In genomic region chr12:124641591-124641990, GRCh38 we compare ENCODE assay signal across 33 cellular contexts.
"Had no signal": no experiment of that assay in that cellular context is flagged by ENCODE, and none has a peak within 500 bp of the region (broad histone marks: within the 10 kb centered on the region; RNA-seq: fewer than 3 reads in every experiment).

No MANE protein-coding gene starts in this region.

- H3K4me1 ChIP-seq: breast epithelium had no signal

- ATAC-seq: activated CD4-positive, CD25-positive, alpha-beta regulatory T cell treated with anti-CD3 and anti-CD28 coated beads, Interleukin-2, amount 50 U/mL, for 24 hours; activated CD8-positive, alpha-beta memory T cell treated with anti-CD3 and anti-CD28 coated beads, Interleukin-2, amount 10 ng/mL, durations not matched to agents 7 days and 5 days; activated CD8-positive, alpha-beta T cell treated with anti-CD3 and anti-CD28 coated beads, Interleukin-2, amount 10 ng/mL, durations not matched to agents 7 days and 5 days; activated naive CD4-positive, alpha-beta T cell treated with anti-CD3 and anti-CD28 coated beads, Interleukin-2, amount 50 U/mL, for 72 hours; gastroesophageal sphincter; T-helper 17 cell had no signal

- H3K4me3 ChIP-seq: ascending aorta, breast epithelium, cardiac muscle cell, colonic mucosa, esophagus squamous epithelium, gastroesophageal sphincter had no signal

- H3K4me3 Mint-ChIP-seq: activated B cell treated with CpG ODN at 0.5 μM for 24 hours; activated CD4-positive, alpha-beta memory T cell treated with anti-CD3 and anti-CD28 coated beads for 36 hours; activated CD8-positive, alpha-beta memory T cell treated with anti-CD3 and anti-CD28 coated beads, Interleukin-2, amount 10 ng/mL, durations not matched to agents 7 days and 5 days; activated CD8-positive, alpha-beta T cell treated with anti-CD3 and anti-CD28 coated beads, Interleukin-2, amount 10 ng/mL, durations not matched to agents 7 days and 5 days; activated naive CD4-positive, alpha-beta T cell treated with anti-CD3 and anti-CD28 coated beads for 36 hours; activated naive CD8-positive, alpha-beta T cell treated with anti-CD3 and anti-CD28 coated beads, Interleukin-2, amount 10 ng/mL, durations not matched to agents 7 days and 5 days; activated T-helper 1 cell treated with anti-CD3 and anti-CD28 coated beads, Interleukin-12 subunit alpha, Interleukin-12 subunit beta, Interleukin-2, Interleukin-4 antibody, amounts not matched to agents 30 ng/mL and 10 ng/mL and 1 ng/mL, durations not matched to agents 14 hours and 24 hours and 36 hours; brain; T-helper 17 cell; T-helper 2 cell treated with Interferon-gamma antibody and Interleukin-4, amounts not matched to agents 5 μg/mL and 100 μg/mL, for 36 hours had no signal

- FAIRE-seq: endometrium, endothelial cell of umbilical vein had no signal

- H3K36me3 ChIP-seq: ascending aorta, breast epithelium, cardiac muscle cell, colonic mucosa, esophagus squamous epithelium, gastroesophageal sphincter, WERI-Rb-1 had no signal

- DNase-seq: activated B cell treated with CpG ODN at 0.5 μM for 24 hours; activated CD4-positive, alpha-beta memory T cell treated with anti-CD3 and anti-CD28 coated beads for 36 hours; activated CD4-positive, alpha-beta T cell treated with anti-CD3 and anti-CD28 coated beads for 48 hours; activated CD8-positive, alpha-beta memory T cell treated with anti-CD3 and anti-CD28 coated beads, Interleukin-2, amount 10 ng/mL, durations not matched to agents 7 days and 5 days; activated CD8-positive, alpha-beta memory T cell treated with anti-CD3 and anti-CD28 coated beads, Interleukin-2, amount 50 U/mL, for 4 hours; activated CD8-positive, alpha-beta T cell treated with anti-CD3 and anti-CD28 coated beads, Interleukin-2, amount 10 ng/mL, durations not matched to agents 7 days and 5 days; activated effector memory CD4-positive, alpha-beta T cell treated with anti-CD3 and anti-CD28 coated beads, Interleukin-2, amount 50 U/mL, for 16 hours; activated naive CD4-positive, alpha-beta T cell treated with anti-CD3 and anti-CD28 coated beads for 36 hours; activated naive CD8-positive, alpha-beta T cell treated with anti-CD3 and anti-CD28 coated beads, Interleukin-2, amount 10 ng/mL, durations not matched to agents 7 days and 5 days; activated T-cell treated with anti-CD3 and anti-CD28 coated beads, Interleukin-2, amount 50 U/mL, for 1 hour; activated T-cell treated with anti-CD3 and anti-CD28 coated beads, Interleukin-2, amount 50 U/mL, for 48 hours; central memory CD4-positive, alpha-beta T cell; cerebellar nuclear complex; colonic mucosa; effector CD8-positive, alpha-beta T cell; esophagus squamous epithelium; foreskin melanocyte; T-helper 17 cell; T1000; WERI-Rb-1 had no signal

- H3K27ac ChIP-seq: ascending aorta, breast epithelium, cardiac muscle cell, colonic mucosa, epithelial cell of prostate, esophagus squamous epithelium, gastroesophageal sphincter, WERI-Rb-1 had no signal

- H3K9me3 ChIP-seq: ascending aorta, breast epithelium, colonic mucosa, esophagus squamous epithelium, gastroesophageal sphincter had no signal

- H3K9me3 Mint-ChIP-seq: activated B cell treated with CpG ODN at 0.5 μM for 24 hours; activated CD4-positive, alpha-beta memory T cell treated with anti-CD3 and anti-CD28 coated beads for 36 hours; activated naive CD4-positive, alpha-beta T cell treated with anti-CD3 and anti-CD28 coated beads for 36 hours; activated naive CD4-positive, alpha-beta T cell treated with anti-CD3 and anti-CD28 coated beads, Interleukin-2, amount 50 U/mL, for 72 hours; activated T-helper 1 cell treated with anti-CD3 and anti-CD28 coated beads, Interleukin-12 subunit alpha, Interleukin-12 subunit beta, Interleukin-2, Interleukin-4 antibody, amounts not matched to agents 30 ng/mL and 10 ng/mL and 1 ng/mL, durations not matched to agents 14 hours and 24 hours and 36 hours; activated T-helper 2 cell treated with anti-CD3 and anti-CD28 coated beads, Interferon-gamma antibody, Interleukin-2, Interleukin-4, amounts not matched to agents 10 μg/mL and 5 μg/mL and 100 μg/mL, durations not matched to agents 14 hours and 24 hours and 36 hours; T-helper 2 cell treated with Interferon-gamma antibody and Interleukin-4, amounts not matched to agents 5 μg/mL and 100 μg/mL, for 36 hours had no signal

- H3K36me3 Mint-ChIP-seq: activated CD4-positive, alpha-beta memory T cell treated with anti-CD3 and anti-CD28 coated beads for 36 hours; activated CD8-positive, alpha-beta memory T cell treated with anti-CD3 and anti-CD28 coated beads, Interleukin-2, amount 10 ng/mL, durations not matched to agents 7 days and 5 days; activated naive CD8-positive, alpha-beta T cell treated with anti-CD3 and anti-CD28 coated beads, Interleukin-2, amount 10 ng/mL, durations not matched to agents 7 days and 5 days; brain had no signal

- H3K27ac Mint-ChIP-seq: activated B cell treated with CpG ODN at 0.5 μM for 24 hours; activated CD4-positive, alpha-beta memory T cell treated with anti-CD3 and anti-CD28 coated beads for 36 hours; activated CD8-positive, alpha-beta memory T cell treated with anti-CD3 and anti-CD28 coated beads, Interleukin-2, amount 10 ng/mL, durations not matched to agents 7 days and 5 days; activated CD8-positive, alpha-beta T cell treated with anti-CD3 and anti-CD28 coated beads, Interleukin-2, amount 10 ng/mL, durations not matched to agents 7 days and 5 days; activated naive CD4-positive, alpha-beta T cell treated with anti-CD3 and anti-CD28 coated beads for 36 hours; activated naive CD4-positive, alpha-beta T cell treated with anti-CD3 and anti-CD28 coated beads, Interleukin-2, amount 50 U/mL, for 72 hours; activated naive CD8-positive, alpha-beta T cell treated with anti-CD3 and anti-CD28 coated beads, Interleukin-2, amount 10 ng/mL, durations not matched to agents 7 days and 5 days; activated T-helper 1 cell treated with anti-CD3 and anti-CD28 coated beads, Interleukin-12 subunit alpha, Interleukin-12 subunit beta, Interleukin-2, Interleukin-4 antibody, amounts not matched to agents 30 ng/mL and 10 ng/mL and 1 ng/mL, durations not matched to agents 14 hours and 24 hours and 36 hours; activated T-helper 2 cell treated with anti-CD3 and anti-CD28 coated beads, Interferon-gamma antibody, Interleukin-2, Interleukin-4, amounts not matched to agents 10 μg/mL and 5 μg/mL and 100 μg/mL, durations not matched to agents 14 hours and 24 hours and 36 hours; brain; T-helper 17 cell; T-helper 2 cell treated with Interferon-gamma antibody and Interleukin-4, amounts not matched to agents 5 μg/mL and 100 μg/mL, for 36 hours had no signal

- H3K27me3 ChIP-seq: ascending aorta, breast epithelium, cardiac muscle cell, colonic mucosa, gastroesophageal sphincter had no signal
